In genomic region chr14:61516125-61516740, GRCh38 we compare ENCODE assay signal across 13 cellular contexts.
DNase-seq lines count a peak whose midpoint lies in the region; ATAC-seq, FAIRE-seq and TF ChIP-seq lines count a peak whose summit lies in the region.
"Had no signal": no experiment of that assay in that cellular context is flagged by ENCODE, and none has a peak within 500 bp of the region (broad histone marks: within the 10 kb centered on the region; RNA-seq: fewer than 3 reads in every experiment).

No MANE protein-coding gene starts in this region.

- H3K9me2 ChIP-seq in PC-3 (replicated peaks; ENCODE audit: low read length): no peaks in the 10 kb centered on the region

- peaks cover 94% of the 10 kb centered on the region for H3K36me3 Mint-ChIP-seq in CD4-positive, alpha-beta T cell (ENCODE audit: low read depth)

- CTCF ChIA-PET in CD4-positive, alpha-beta T cell (lab: Charles Lee): no interaction called here
- CTCF ChIA-PET in PC-3 (lab: Charles Lee) (no interaction called here), endothelial cell of umbilical vein (lab: Charles Lee) (no interaction called here)

- H3F3A ChIP-seq in PC-3 (ENCODE audit: low read length, unreplicated experiment): no peaks in the 10 kb centered on the region

- TF ChIP-seq POLR2A in endothelial cell of umbilical vein (IDR thresholded peaks at IDR 0.05; ENCODE audit: low read depth, low read length) (no peak), gastrocnemius medialis (IDR thresholded peaks at IDR 0.05) (no peak)

- TF ChIP-seq CTCF in CD4-positive, alpha-beta T cell (IDR thresholded peaks at IDR 0.05): no peak
- TF ChIP-seq CTCF in PC-3 (conservative IDR thresholded peaks at IDR 0.05; ENCODE audit: low read depth, low read length) (no peak), endothelial cell of umbilical vein (IDR thresholded peaks at IDR 0.05; ENCODE audit: extremely low read depth in 1 of 2, insufficient read depth in 1 of 2, low read depth in 1 of 2, low read length in 2 of 2) (no peak), gastrocnemius medialis (IDR thresholded peaks at IDR 0.05 in 4 of 5, conservative IDR thresholded peaks at IDR 0.05 in 1 of 5) (no peak), GM13976 (IDR thresholded peaks at IDR 0.05; ENCODE audit: borderline replicate concordance, control extremely low read depth, extremely low read depth, insufficient read depth, missing control alignments) (no peak)

- in situ Hi-C loops in gastrocnemius medialis (cut with MboI; ENCODE audit: low sequenced_read_pairs in 4 of 4): no loop called here
- in situ Hi-C loops in GM13976 (cut with MboI; ENCODE audit: low sequenced_read_pairs, unreplicated experiment): no loop called here

- H3K9me3 ChIP-seq in CD4-positive, alpha-beta T cell (ENCODE audit: control insufficient read depth, low read length): no peaks in the 10 kb centered on the region
- H3K9me3 ChIP-seq in PC-3 (ENCODE audit: low read length): no peaks in the 10 kb centered on the region
- H3K9me3 ChIP-seq in endothelial cell of umbilical vein (replicated peaks; ENCODE audit: control insufficient read depth, insufficient read depth, low read length): no peaks in the 10 kb centered on the region
- no peaks in the 10 kb centered on the region for H3K9me3 ChIP-seq in gastrocnemius medialis
- H3K9me3 ChIP-seq: MG63 had no signal

- no peaks in the 10 kb centered on the region for H3K27me3 Mint-ChIP-seq in CD4-positive, alpha-beta T cell

- ATAC-seq in CD4-positive, alpha-beta T cell (ENCODE audit: poor library complexity): no peak
- ATAC-seq in PC-3 (no peak), gastrocnemius medialis (peak in 1 of 2 donors; percentile 18)
- ATAC-seq: Panc1 had no signal

- H3K9me3 Mint-ChIP-seq in CD4-positive, alpha-beta T cell: no peaks in the 10 kb centered on the region

- H3K9ac ChIP-seq in PC-3 (ENCODE audit: low read length) (no peak overlapping the region), endothelial cell of umbilical vein (replicated peaks; ENCODE audit: extremely low read depth, insufficient read depth, low read length) (no peak overlapping the region)

- no peaks in the 10 kb centered on the region for H3K79me2 ChIP-seq in PC-3 (ENCODE audit: low read length)
- peaks cover 2% of the 10 kb centered on the region for H3K79me2 ChIP-seq in endothelial cell of umbilical vein (ENCODE audit: control insufficient read depth, insufficient read depth, low read length)

- H4K20me1 ChIP-seq in PC-3 (ENCODE audit: low read length) (no peaks in the 10 kb centered on the region), endothelial cell of umbilical vein (replicated peaks; ENCODE audit: control insufficient read depth, extremely low read depth, insufficient read depth, low read length) (no peaks in the 10 kb centered on the region)

- H3K9me1 ChIP-seq in endothelial cell of umbilical vein (replicated peaks; ENCODE audit: control insufficient read depth, extremely low read depth, insufficient read depth, low read length): no peaks in the 10 kb centered on the region

- DNase-seq in CD4-positive, alpha-beta T cell: no peak
- DNase-seq in PC-3 (no peak), endothelial cell of umbilical vein (ENCODE audit: low read depth, low spot score) (peak; percentile 65), gastrocnemius medialis (no peak), iPS-NIHi7 (ENCODE audit: extremely low spot score) (no peak), GM13976 (ENCODE audit: low spot score) (no peak)
- DNase-seq in stimulated activated CD4-positive, alpha-beta T cell treated with anti-CD3 and anti-CD28 coated beads, Interleukin-12 subunit alpha, Interleukin-12 subunit beta, amount 100 ng/mL, for 4 hours: no peak
- DNase-seq: NCI-H2081, NCI-H69, T-helper 1 cell had no signal

- FAIRE-seq in endothelial cell of umbilical vein (lab: Jason Lieb, UNC): peak; percentile 8

- H3K27ac ChIP-seq in CD4-positive, alpha-beta T cell (ENCODE audit: low read depth, low read length): no peak overlapping the region
- H3K27ac ChIP-seq in PC-3 (ENCODE audit: low read length) (peak overlapping the region; percentile 76), endothelial cell of umbilical vein (ENCODE audit: insufficient read depth, low read depth, low read length) (peak overlapping the region; percentile 35), gastrocnemius medialis (peak overlapping the region in 3 of 4 donors; percentile 20 to 43 (median 30))
- H3K27ac ChIP-seq: dorsolateral prefrontal cortex had no signal

- H3K36me3 ChIP-seq in PC-3 (ENCODE audit: low read depth, low read length): no peaks in the 10 kb centered on the region
- H3K36me3 ChIP-seq in endothelial cell of umbilical vein (ENCODE audit: control insufficient read depth in 2 of 2, extremely low read depth in 1 of 2, insufficient read depth in 2 of 2, low read length in 2 of 2): peaks cover 0 to 2% of the 10 kb centered on the region in 2 experiments
- no peaks in the 10 kb centered on the region for H3K36me3 ChIP-seq in gastrocnemius medialis
- H3K36me3 ChIP-seq: MG63 had no signal

- H3K4me3 Mint-ChIP-seq in CD4-positive, alpha-beta T cell: no peak overlapping the region

- H2AFZ ChIP-seq in PC-3 (ENCODE audit: low read length): no peak overlapping the region
- H2AFZ ChIP-seq in endothelial cell of umbilical vein (ENCODE audit: low read depth, low read length): no peak overlapping the region

- dilution Hi-C loops in endothelial cell of umbilical vein (cut with MboI; ENCODE audit: extremely low pct_ligation_motif_present, low sequenced_read_pairs): no loop called here

- H3K4me1 ChIP-seq in PC-3 (ENCODE audit: insufficient read depth, low read length) (peaks cover 67% of the 10 kb centered on the region), endothelial cell of umbilical vein (ENCODE audit: control insufficient read depth, extremely low read depth, insufficient read depth, low read length) (peaks cover 27% of the 10 kb centered on the region), gastrocnemius medialis (peaks cover 17 to 32% of the 10 kb centered on the region in 2 donors)

- intact Hi-C loops in CD4-positive, alpha-beta T cell (cut with DNase I, micrococcal nuclease): no loop called here
- intact Hi-C loops in PC-3 (cut with micrococcal nuclease) (loop anchor here (1.0 to 2.0 kb wide), 2 partner anchors 21 to 25 kb away; no protein-coding TSS in a partner anchor), endothelial cell of umbilical vein (cut with micrococcal nuclease) (no loop called here), gastrocnemius medialis (cut with DNase I; ENCODE audit: low total_unique reads) (no loop called here)

- peak overlapping the region; percentile 70 for H3K27ac Mint-ChIP-seq in CD4-positive, alpha-beta T cell

- POLR2A ChIA-PET in CD4-positive, alpha-beta T cell (lab: Charles Lee): interaction anchor here (1.0 to 1.7 kb wide), 2 partner anchors 8 to 13 kb away, joined by 3 to 7 read pairs; no protein-coding TSS in a partner anchor
- POLR2A ChIA-PET in PC-3 (lab: Charles Lee; ENCODE audit: unreplicated experiment) (no interaction called here), endothelial cell of umbilical vein (lab: Charles Lee) (no interaction called here)

- H3K27me3 ChIP-seq in CD4-positive, alpha-beta T cell (ENCODE audit: control insufficient read depth, insufficient read depth, low read length): no peaks in the 10 kb centered on the region
- H3K27me3 ChIP-seq in PC-3 (ENCODE audit: low read length) (no peaks in the 10 kb centered on the region), endothelial cell of umbilical vein (ENCODE audit: control insufficient read depth in 2 of 2, insufficient read depth in 2 of 2, low read length in 2 of 2) (no peaks in the 10 kb centered on the region), gastrocnemius medialis (no peaks in the 10 kb centered on the region)
- H3K27me3 ChIP-seq: dorsolateral prefrontal cortex, MG63 had no signal

- H3K4me3 ChIP-seq in PC-3 (ENCODE audit: low read length) (no peak overlapping the region), endothelial cell of umbilical vein (replicated peaks in 1 of 3; ENCODE audit: insufficient read depth in 1 of 3, low read depth in 1 of 3, low read length in 3 of 3) (no peak overlapping the region), gastrocnemius medialis (no peak overlapping the region)
- H3K4me3 ChIP-seq: dorsolateral prefrontal cortex, MG63 had no signal

- BruUV-seq in PC-3 (replicated peaks; lab: Mats Ljungman, UMichigan) (no TSS peak), endothelial cell of umbilical vein (replicated peaks; lab: Mats Ljungman, UMichigan) (no TSS peak)

- H3K4me1 Mint-ChIP-seq in CD4-positive, alpha-beta T cell (ENCODE audit: low read depth): peaks cover 92% of the 10 kb centered on the region

- H3K4me2 ChIP-seq in PC-3 (ENCODE audit: low read length) (peak overlapping the region; percentile 11), endothelial cell of umbilical vein (ENCODE audit: insufficient read depth, low read length) (peak overlapping the region; percentile 13)

TF ChIP-seq in endothelial cell of umbilical vein, 7 proteins besides CTCF, POLR2A, EP300 and RAD21:
- TF ChIP-seq FOS (IDR thresholded peaks at IDR 0.05; ENCODE audit: borderline replicate concordance, insufficient read depth, low read length) (peak; percentile 62), GATA2 (IDR thresholded peaks at IDR 0.05; ENCODE audit: insufficient read depth, insufficient read length, low read depth, low read length) (no peak), JUN (IDR thresholded peaks at IDR 0.05; ENCODE audit: borderline replicate concordance, insufficient read depth, insufficient read length, low read depth) (peak; percentile 4)
